8 cellular contexts compared by ENCODE assay signal in the genomic region with DNA sequence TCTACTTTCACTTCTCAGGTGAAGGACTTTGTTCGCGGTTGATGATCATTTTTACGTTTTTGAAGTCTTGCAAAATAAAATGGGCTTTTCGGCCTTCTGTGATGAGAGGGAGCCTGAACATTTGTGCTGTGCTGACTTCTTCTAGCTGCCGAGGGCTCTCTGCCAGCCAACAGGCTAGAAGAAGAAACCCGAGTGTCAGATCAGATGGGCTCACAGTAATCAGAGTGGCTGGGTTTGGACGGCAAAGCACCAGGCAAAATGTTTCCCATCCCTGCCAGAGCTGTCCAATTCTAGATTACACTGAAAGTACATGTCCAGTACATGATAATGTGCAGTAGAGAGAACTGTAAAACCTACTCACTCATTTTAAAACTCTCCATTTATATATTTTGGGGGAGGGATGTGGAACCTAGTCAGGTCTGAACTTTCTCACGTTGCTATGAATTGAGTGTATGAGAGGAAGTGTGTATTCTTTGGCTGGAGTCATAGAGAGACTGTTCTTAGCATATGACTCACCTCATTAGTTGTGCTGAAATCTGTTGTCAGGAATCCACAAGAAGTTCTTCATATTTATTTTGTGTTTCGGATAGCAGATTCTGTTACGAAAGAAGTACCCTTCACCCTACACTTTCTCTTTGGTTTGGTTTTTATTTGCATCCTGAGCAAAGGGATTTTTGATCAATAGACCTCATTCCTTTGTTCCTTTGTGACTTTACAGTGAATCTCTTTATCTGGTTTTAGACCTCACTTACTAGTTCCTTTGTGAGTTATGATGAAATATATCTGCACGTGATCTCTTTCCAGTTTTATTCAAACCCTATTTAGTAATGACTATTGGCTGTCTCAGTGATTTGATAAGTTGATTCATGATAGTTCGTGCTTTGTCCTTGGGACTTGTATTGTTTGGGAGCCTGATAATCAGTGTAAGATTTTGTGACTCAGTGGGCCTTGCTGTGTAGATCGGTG. TPM values are rescaled to one million over a fixed set of nuclear protein-coding genes. Genes with fewer than 3 reads are reported as not detected.
A peak's percentile ranks its signal among the peaks of the same experiment; 100 is the strongest.
DNase-seq lines count a peak whose midpoint lies in the region; ATAC-seq and TF ChIP-seq lines count a peak whose summit lies in the region.

No MANE protein-coding gene starts in this region.

- 25 to 30% (median 25%) methylated on average over 13 of the region's 13 CpGs for WGBS in psoas muscle, 3 donors

- intact Hi-C loops in psoas muscle (cut with DNase I), result no loop called here

- H3K27me3 ChIP-seq in cardiac muscle cell, result no peaks in the 10 kb centered on the region
- H3K27me3 ChIP-seq in psoas muscle (ENCODE audit: insufficient read depth in 3 of 3, low read length in 2 of 3), result no peaks in the 10 kb centered on the region

- ATAC-seq in GM18520 (IDR thresholded peaks at IDR 0.05; ENCODE audit: unreplicated experiment) (peak; percentile 71), HG03025 (IDR thresholded peaks at IDR 0.05; ENCODE audit: low FRiP score, unreplicated experiment) (peak; percentile 57), psoas muscle (peak; percentile 56 to 67 (median 60))

- H3K4me1 Mint-ChIP-seq in activated naive CD8-positive, alpha-beta T cell treated with anti-CD3 and anti-CD28 coated beads for 36 hours, result peaks cover 73% of the 10 kb centered on the region

- H3K36me3 ChIP-seq in cardiac muscle cell (peaks cover 8% of the 10 kb centered on the region), psoas muscle (ENCODE audit: insufficient read depth in 1 of 2, low read depth in 1 of 2) (no peaks in the 10 kb centered on the region)

- no peaks in the 10 kb centered on the region for H3K9me3 Mint-ChIP-seq in activated naive CD8-positive, alpha-beta T cell treated with anti-CD3 and anti-CD28 coated beads for 36 hours

- no peaks in the 10 kb centered on the region for H3K9me3 ChIP-seq in cardiac muscle cell (ENCODE audit: low read depth)
- H3K9me3 ChIP-seq in psoas muscle, result no peaks in the 10 kb centered on the region

- DNase-seq in AG09319 (ENCODE audit: extremely low read depth, low read depth) (peak; percentile 66), NOMO-1 (lab: John Stamatoyannopoulos, UW; ENCODE audit: unreplicated experiment in 2 of 2) (peak; percentile 58 to 95), cardiac muscle cell (ENCODE audit: low read depth in 1 of 2, low spot score in 1 of 2) (peak; percentile 38 to 95), psoas muscle (peak; percentile 75 to 85), middle frontal gyrus (ENCODE audit: extremely low spot score, low spot score) (no peak)
- peak; percentile 28 for DNase-seq in activated naive CD8-positive, alpha-beta T cell treated with anti-CD3 and anti-CD28 coated beads for 36 hours

- H3K27me3 Mint-ChIP-seq in activated naive CD8-positive, alpha-beta T cell treated with anti-CD3 and anti-CD28 coated beads for 36 hours, result no peaks in the 10 kb centered on the region

- H3K27ac ChIP-seq in cardiac muscle cell, result peak overlapping the region; percentile 97
- peak overlapping the region; percentile 89 for H3K27ac ChIP-seq in psoas muscle

- TF ChIP-seq CTCF in AG09319 (IDR thresholded peaks at IDR 0.05; ENCODE audit: low read depth, low read length), result no peak
- TF ChIP-seq CTCF in cardiac muscle cell (IDR thresholded peaks at IDR 0.05; ENCODE audit: low read depth, low read length), result no peak
- TF ChIP-seq CTCF in psoas muscle (IDR thresholded peaks at IDR 0.05), result no peak

- H3K4me3 Mint-ChIP-seq in activated naive CD8-positive, alpha-beta T cell treated with anti-CD3 and anti-CD28 coated beads for 36 hours, result peak overlapping the region; percentile 98

- H3K27ac Mint-ChIP-seq in activated naive CD8-positive, alpha-beta T cell treated with anti-CD3 and anti-CD28 coated beads for 36 hours, result peak overlapping the region; percentile 93

- H3K4me3 ChIP-seq in cardiac muscle cell (peak overlapping the region; percentile 93), psoas muscle (peak overlapping the region; percentile 81)

- peaks cover 61% of the 10 kb centered on the region for H3K4me1 ChIP-seq in cardiac muscle cell (ENCODE audit: low read depth)
- H3K4me1 ChIP-seq in psoas muscle, result peaks cover 86% of the 10 kb centered on the region

- peaks cover 36% of the 10 kb centered on the region for H3K36me3 Mint-ChIP-seq in activated naive CD8-positive, alpha-beta T cell treated with anti-CD3 and anti-CD28 coated beads for 36 hours

RNA-seq across cellular contexts. Expression of a gene that starts 4.8 kb away (rescaled TPM):
- 100 to 1,000 TPM; 234 to 243 TPM for total RNA-seq in activated naive CD8-positive, alpha-beta T cell treated with anti-CD3 and anti-CD28 coated beads for 36 hours
- total RNA-seq in cardiac muscle cell (754 and 1,350 TPM in 2 replicates), psoas muscle (100 to 1,000 TPM in 2 of 4 donors, 10 to 100 TPM in 2; 66.1 to 342 (median 150) TPM)
- polyA plus RNA-seq in cardiac muscle cell (665 and 1,094 TPM in 2 replicates), psoas muscle (100 to 1,000 TPM; 126 to 440 (median 309) TPM)
